In the genomic region with DNA sequence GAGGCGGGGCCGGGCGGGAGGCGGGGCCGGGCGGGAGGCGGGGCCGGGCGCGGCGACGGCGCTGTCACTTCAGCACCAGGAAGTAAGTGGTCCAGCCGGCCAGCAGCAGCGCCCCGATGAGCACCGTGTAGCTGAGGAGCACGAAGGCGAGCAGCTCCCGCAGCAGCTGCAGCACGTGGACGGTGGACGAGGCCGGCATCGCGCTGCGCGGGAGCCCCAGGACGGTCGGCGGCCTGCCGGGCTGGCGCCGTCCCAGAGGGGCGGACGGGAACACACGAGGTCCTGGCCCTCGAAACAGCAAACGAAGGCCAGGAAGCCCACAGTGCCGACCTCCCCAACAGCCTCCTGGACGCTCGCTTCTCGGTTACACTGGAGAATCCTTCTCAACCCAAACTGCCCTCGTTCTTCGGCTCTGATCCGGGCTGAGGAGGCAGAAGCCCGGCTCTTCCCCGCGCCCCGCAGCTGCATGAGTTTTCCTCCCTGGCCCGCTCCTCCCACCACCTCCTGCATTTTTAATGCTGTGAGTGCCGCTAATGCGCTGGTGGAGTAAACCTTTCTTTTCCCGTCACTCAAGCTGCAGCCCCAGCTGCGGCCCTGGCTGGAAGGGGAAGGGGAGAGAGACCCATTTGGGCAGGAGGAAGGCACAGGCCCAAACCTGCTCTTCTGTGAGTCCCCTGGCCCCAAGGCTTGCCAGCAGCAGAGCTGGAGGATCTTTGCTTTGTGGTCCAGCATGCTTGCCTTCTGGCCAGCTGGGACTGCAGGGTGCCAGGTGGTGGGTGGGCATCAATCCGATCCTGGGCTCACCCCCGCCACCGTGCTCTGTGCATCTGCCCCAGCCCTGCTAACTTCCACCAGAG, we compare ENCODE assay signal across 8 cellular contexts. TPM values are rescaled to one million over a fixed set of nuclear protein-coding genes. Genes with fewer than 3 reads are reported as not detected.
DNase-seq lines count a peak whose midpoint lies in the region; ATAC-seq and TF ChIP-seq lines count a peak whose summit lies in the region.

No MANE protein-coding gene starts in this region.

- no peaks in the 10 kb centered on the region for H3K27me3 ChIP-seq in CD8-positive, alpha-beta T cell (ENCODE audit: insufficient read depth, low read length)

- POLR2A ChIA-PET in CD8-positive, alpha-beta T cell (lab: Charles Lee) = interaction anchor here (0.5 to 4.3 kb wide), 18 partner anchors 9 to 626 kb away, joined by 3 to 43 read pairs (median 4); a partner anchor contains a TSS

- peak overlapping the region; percentile 55 for H3K4me3 ChIP-seq in CD8-positive, alpha-beta T cell (ENCODE audit: low read depth, low read length)
- peak overlapping the region; percentile 31 to 45 for H3K4me3 ChIP-seq in cardiac fibroblast (replicated peaks in 1 of 2; ENCODE audit: low read depth in 2 of 2, low read length in 2 of 2)

- no peak for TF ChIP-seq CTCF in CD8-positive, alpha-beta T cell (IDR thresholded peaks at IDR 0.05)
- TF ChIP-seq CTCF in cardiac fibroblast (IDR thresholded peaks at IDR 0.05; ENCODE audit: low read depth, low read length) = no peak

- intact Hi-C loops in CD8-positive, alpha-beta T cell (cut with DNase I, micrococcal nuclease) = loop anchor here (1.0 to 10.0 kb wide), 17 partner anchors 18 to 1746 kb away; a partner anchor contains a TSS

- no peak overlapping the region for H3K27ac ChIP-seq in CD8-positive, alpha-beta T cell (ENCODE audit: low read depth, low read length)

- no peaks in the 10 kb centered on the region for H3K27me3 Mint-ChIP-seq in CD8-positive, alpha-beta T cell (ENCODE audit: low read depth)
- no peaks in the 10 kb centered on the region for H3K27me3 Mint-ChIP-seq in natural killer cell treated with Interleukin-12 subunit alpha and Interleukin-12 subunit beta and Interleukin-15 and Interleukin-18, amount 100 ng/mL, for 72 hours

- peaks cover 21% of the 10 kb centered on the region for H3K36me3 ChIP-seq in CD8-positive, alpha-beta T cell (ENCODE audit: insufficient read depth, low read length)

- no peak for DNase-seq in CD8-positive, alpha-beta T cell
- DNase-seq in cardiac fibroblast (ENCODE audit: low read depth in 2 of 2) = no peak
- no peak for DNase-seq in natural killer cell treated with Interleukin-12 subunit alpha and Interleukin-12 subunit beta and Interleukin-15 and Interleukin-18, amount 100 ng/mL, for 72 hours (ENCODE audit: low spot score)
- no peak for DNase-seq in GOT3 (lab: John Stamatoyannopoulos, UW)
- DNase-seq in activated CD4-positive, CD25-positive, alpha-beta regulatory T cell (lab: John Stamatoyannopoulos, UW) = no peak

- H3K4me3 Mint-ChIP-seq in CD8-positive, alpha-beta T cell = peak overlapping the region; percentile 86
- peak overlapping the region; percentile 87 for H3K4me3 Mint-ChIP-seq in natural killer cell treated with Interleukin-12 subunit alpha and Interleukin-12 subunit beta and Interleukin-15 and Interleukin-18, amount 100 ng/mL, for 72 hours

- H3K4me1 Mint-ChIP-seq in CD8-positive, alpha-beta T cell (ENCODE audit: low read depth) = peaks cover 47% of the 10 kb centered on the region
- peaks cover 30 to 37% of the 10 kb centered on the region in 2 donors for H3K4me1 Mint-ChIP-seq in natural killer cell treated with Interleukin-12 subunit alpha and Interleukin-12 subunit beta and Interleukin-15 and Interleukin-18, amount 100 ng/mL, for 72 hours (ENCODE audit: low read depth in 2 of 2)

- H3K36me3 Mint-ChIP-seq in CD8-positive, alpha-beta T cell = peaks cover 46% of the 10 kb centered on the region
- peaks cover 12% of the 10 kb centered on the region for H3K36me3 Mint-ChIP-seq in natural killer cell treated with Interleukin-12 subunit alpha and Interleukin-12 subunit beta and Interleukin-15 and Interleukin-18, amount 100 ng/mL, for 72 hours

- H3K27ac Mint-ChIP-seq in CD8-positive, alpha-beta T cell = peak overlapping the region; percentile 80
- peak overlapping the region; percentile 59 to 74 for H3K27ac Mint-ChIP-seq in natural killer cell treated with Interleukin-12 subunit alpha and Interleukin-12 subunit beta and Interleukin-15 and Interleukin-18, amount 100 ng/mL, for 72 hours

- ATAC-seq in CD8-positive, alpha-beta T cell = no peak
- ATAC-seq in HG03575 (IDR thresholded peaks at IDR 0.05; ENCODE audit: extremely low read depth, insufficient number of reproducible peaks, low FRiP score, unreplicated experiment) = peak; percentile 5
- ATAC-seq in natural killer cell treated with Interleukin-12 subunit alpha and Interleukin-12 subunit beta and Interleukin-15 and Interleukin-18, amount 100 ng/mL, for 72 hours = no peak
- no peak for ATAC-seq in GM21526 (IDR thresholded peaks at IDR 0.05; ENCODE audit: low FRiP score, unreplicated experiment)
- no peak for ATAC-seq in HG02588 (IDR thresholded peaks at IDR 0.05; ENCODE audit: unreplicated experiment)

- no peaks in the 10 kb centered on the region for H3K9me3 ChIP-seq in CD8-positive, alpha-beta T cell (ENCODE audit: low read length)

- CTCF ChIA-PET in CD8-positive, alpha-beta T cell (lab: Charles Lee) = interaction anchor here (1.2 to 3.5 kb wide), 3 partner anchors 10 to 103 kb away, joined by 4 to 16 read pairs (median 5); no protein-coding TSS in a partner anchor

- no peaks in the 10 kb centered on the region for H3K9me3 Mint-ChIP-seq in CD8-positive, alpha-beta T cell
- H3K9me3 Mint-ChIP-seq in natural killer cell treated with Interleukin-12 subunit alpha and Interleukin-12 subunit beta and Interleukin-15 and Interleukin-18, amount 100 ng/mL, for 72 hours = no peaks in the 10 kb centered on the region

- peaks cover 41% of the 10 kb centered on the region for H3K4me1 ChIP-seq in CD8-positive, alpha-beta T cell (ENCODE audit: insufficient read depth, low read length)

RNA-seq across cellular contexts. Expression of a gene that starts 0.7 kb away (rescaled TPM):
- total RNA-seq in CD8-positive, alpha-beta T cell = 100 to 1,000 TPM; 104 to 112 TPM
- 10 to 100 TPM; 43.0 to 47.3 TPM for total RNA-seq in natural killer cell treated with Interleukin-12 subunit alpha and Interleukin-12 subunit beta and Interleukin-15 and Interleukin-18, amount 100 ng/mL, for 72 hours

RNA-seq across cellular contexts. Expression of a gene that starts 23.1 kb away (rescaled TPM):
- not detected for total RNA-seq in CD8-positive, alpha-beta T cell
- total RNA-seq in natural killer cell treated with Interleukin-12 subunit alpha and Interleukin-12 subunit beta and Interleukin-15 and Interleukin-18, amount 100 ng/mL, for 72 hours = under 1 TPM in 1 of 2 donors, not detected in 1; 0.90 TPM

RNA-seq across cellular contexts. Expression of a gene that starts 39.7 kb away (rescaled TPM):
- total RNA-seq in CD8-positive, alpha-beta T cell = 10 to 100 TPM; 11.6 to 13.1 TPM
- 10 to 100 TPM; 31.8 to 34.4 TPM for total RNA-seq in natural killer cell treated with Interleukin-12 subunit alpha and Interleukin-12 subunit beta and Interleukin-15 and Interleukin-18, amount 100 ng/mL, for 72 hours

RNA-seq across cellular contexts. Expression of a gene that starts 43.7 kb away (rescaled TPM):
- under 1 TPM; 0.38 to 0.39 TPM for total RNA-seq in CD8-positive, alpha-beta T cell
- 1 to 10 TPM; 1.1 to 9.3 TPM for total RNA-seq in natural killer cell treated with Interleukin-12 subunit alpha and Interleukin-12 subunit beta and Interleukin-15 and Interleukin-18, amount 100 ng/mL, for 72 hours

RNA-seq across cellular contexts. Expression of a gene that starts 52.6 kb away (rescaled TPM):
- not detected for total RNA-seq in CD8-positive, alpha-beta T cell
- total RNA-seq in natural killer cell treated with Interleukin-12 subunit alpha and Interleukin-12 subunit beta and Interleukin-15 and Interleukin-18, amount 100 ng/mL, for 72 hours = not detected
